21 cellular contexts compared by ENCODE assay signal in the genomic region with DNA sequence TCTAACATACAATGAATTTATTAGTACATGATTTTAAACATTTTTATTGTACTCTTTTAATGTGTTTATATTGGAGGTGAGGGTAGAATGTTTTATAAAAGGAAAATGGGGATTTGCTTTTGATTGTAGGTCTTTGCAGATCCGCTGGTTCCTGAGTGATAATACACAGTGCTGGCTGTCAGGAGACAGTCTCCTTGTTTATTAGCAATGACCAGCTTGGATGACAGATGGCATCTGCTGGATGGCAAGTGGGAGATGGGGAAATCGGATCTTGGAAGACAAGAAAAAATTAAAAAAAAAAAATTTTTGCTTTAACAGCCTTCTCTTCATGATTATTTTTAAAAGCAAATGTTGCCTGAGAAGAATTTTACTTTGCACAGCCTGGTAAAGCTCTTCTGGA. TPM values are rescaled to one million over a fixed set of nuclear protein-coding genes. Genes with fewer than 3 reads are reported as not detected.
DNase-seq lines count a peak whose midpoint lies in the region; ATAC-seq, FAIRE-seq and TF ChIP-seq lines count a peak whose summit lies in the region.
"Had no signal": no experiment of that assay in that cellular context is flagged by ENCODE, and none has a peak within 500 bp of the region (broad histone marks: within the 10 kb centered on the region; RNA-seq: fewer than 3 reads in every experiment).

No MANE protein-coding gene starts in this region.

- peak; percentile 90 for FAIRE-seq in D721Med (lab: Jason Lieb, UNC)
- FAIRE-seq: GM12891, RCC 7860 had no signal

- H3K27ac Mint-ChIP-seq in glutamatergic neuron (ENCODE audit: unreplicated experiment) = peak overlapping the region; percentile 100
- H3K27ac Mint-ChIP-seq: B cell, T-helper 17 cell had no signal

- no peaks in the 10 kb centered on the region for H3K36me3 Mint-ChIP-seq in glutamatergic neuron (ENCODE audit: unreplicated experiment)

- H3K27me3 Mint-ChIP-seq in glutamatergic neuron (ENCODE audit: unreplicated experiment) = peaks cover 15% of the 10 kb centered on the region
- H3K27me3 Mint-ChIP-seq: B cell; CD4-positive, CD25-positive, alpha-beta regulatory T cell; T-helper 17 cell had no signal

- peaks cover 20% of the 10 kb centered on the region for H3K36me3 ChIP-seq in WERI-Rb-1

- no peak for TF ChIP-seq CTCF in D721Med (IDR thresholded peaks at IDR 0.05; ENCODE audit: insufficient read depth, missing control alignments)
- TF ChIP-seq CTCF in WERI-Rb-1 (IDR thresholded peaks at IDR 0.05; ENCODE audit: low read depth, low read length) = no peak
- no peak for TF ChIP-seq CTCF in glutamatergic neuron (IDR thresholded peaks at IDR 0.05; ENCODE audit: partially characterized antibody, unreplicated experiment)

- H3K9me3 Mint-ChIP-seq in glutamatergic neuron (ENCODE audit: unreplicated experiment) = peaks cover 18% of the 10 kb centered on the region
- H3K9me3 Mint-ChIP-seq: CD4-positive, CD25-positive, alpha-beta regulatory T cell had no signal

- no peak for ATAC-seq in GM19452 (IDR thresholded peaks at IDR 0.05; ENCODE audit: unreplicated experiment)
- no peak for ATAC-seq in left ventricle myocardium superior
- no peak for ATAC-seq in GM21423 (IDR thresholded peaks at IDR 0.05; ENCODE audit: unreplicated experiment)
- ATAC-seq: T-helper 17 cell had no signal

- H3K4me3 Mint-ChIP-seq in glutamatergic neuron (ENCODE audit: unreplicated experiment) = peak overlapping the region; percentile 82
- H3K4me3 Mint-ChIP-seq: B cell, T-helper 17 cell had no signal

- H3K27ac ChIP-seq in WERI-Rb-1 = peak overlapping the region; percentile 55

- intact Hi-C loops in left ventricle myocardium superior (cut with micrococcal nuclease) = no loop called here

- peaks cover 70% of the 10 kb centered on the region for H3K4me1 Mint-ChIP-seq in glutamatergic neuron (ENCODE audit: low read depth, unreplicated experiment)

- H3K4me3 ChIP-seq in WERI-Rb-1 (ENCODE audit: low read depth, low read length) = no peak overlapping the region

- H3K9me3 ChIP-seq in WERI-Rb-1 (ENCODE audit: severe bottlenecking) = no peaks in the 10 kb centered on the region

- DNase-seq in D721Med (ENCODE audit: insufficient read length, low spot score) (no peak), NCI-H2171 (lab: John Stamatoyannopoulos, UW) (peak; percentile 92), WERI-Rb-1 (peak; percentile 42), glutamatergic neuron (peak; percentile 66), left ventricle myocardium superior (no peak), hepatic stellate cell (ENCODE audit: low spot score) (no peak)
- DNase-seq: ACHN; CD4-positive, CD25-positive, alpha-beta regulatory T cell; GF-D8; GOT3; NCI-H1436; NCI-H2081 treated with DMSO at 0.1 percent for 48 hours; NCI-H345; NCI-H748 treated with DMSO at 0.1 percent for 48 hours; SHP77 treated with DMSO at 0.1 percent for 48 hours; T-helper 17 cell had no signal

- no peaks in the 10 kb centered on the region for H3K27me3 ChIP-seq in WERI-Rb-1 (ENCODE audit: insufficient read depth, low read depth, severe bottlenecking)

RNA-seq across cellular contexts. Expression of gene PHTF1, which starts 4.4 kb away (rescaled TPM):
- total RNA-seq in glutamatergic neuron (ENCODE audit: unreplicated experiment) (107 TPM), left ventricle myocardium superior (7.3 TPM)

RNA-seq across cellular contexts. Expression of gene RSBN1, which starts 48.6 kb away (rescaled TPM):
- total RNA-seq in glutamatergic neuron (ENCODE audit: unreplicated experiment) (35.2 TPM), left ventricle myocardium superior (11.6 TPM)

Comparison
In these comparisons a context has a peak if more than half of its experiments do, and no peak if none do; other contexts are left out.
1. DNase-seq: peak in NCI-H2171 (single experiment), WERI-Rb-1 (single experiment) and glutamatergic neuron (single experiment); none in D721Med (single experiment), left ventricle myocardium superior (single experiment) and hepatic stellate cell (single experiment).
2. RNA of gene PHTF1, which starts 4.4 kb away (total RNA-seq): 107 TPM in glutamatergic neuron (single experiment); 7.3 TPM in left ventricle myocardium superior (single experiment); every median in the first group is over 10 times any median in the second.